In genomic region chr16:89993971-89994370, GRCh38 we compare ENCODE assay signal across 9 cellular contexts. TPM values are rescaled to one million over a fixed set of nuclear protein-coding genes. Genes with fewer than 3 reads are reported as not detected.
DNase-seq lines count a peak whose midpoint lies in the region; ATAC-seq and TF ChIP-seq lines count a peak whose summit lies in the region.
"Had no signal": no experiment of that assay in that cellular context is flagged by ENCODE, and none has a peak within 500 bp of the region (broad histone marks: within the 10 kb centered on the region; RNA-seq: fewer than 3 reads in every experiment).

No MANE protein-coding gene starts in this region.

- ATAC-seq in GM23338 (no peak), HG02588 (IDR thresholded peaks at IDR 0.05; ENCODE audit: unreplicated experiment) (no peak)

- H3K4me1 ChIP-seq in GM23338 (ENCODE audit: insufficient read depth) = no peaks in the 10 kb centered on the region
- H3K4me1 ChIP-seq in OCI-LY3 (ENCODE audit: low read length) = peaks cover 21% of the 10 kb centered on the region
- no peaks in the 10 kb centered on the region for H3K4me1 ChIP-seq in smooth muscle cell (ENCODE audit: low read depth)

- H3F3A ChIP-seq in GM23338 (replicated peaks; ENCODE audit: low read depth) (peaks cover 35% of the 10 kb centered on the region), smooth muscle cell (ENCODE audit: low read depth) (peaks cover 47% of the 10 kb centered on the region)

- H2AFZ ChIP-seq in GM23338 (no peak overlapping the region), OCI-LY3 (ENCODE audit: low read depth, low read length) (no peak overlapping the region), smooth muscle cell (ENCODE audit: low read depth) (no peak overlapping the region)

- H3K27ac Mint-ChIP-seq in GM23338 = peak overlapping the region; percentile 100

- peaks cover 41% of the 10 kb centered on the region for H3K9me3 Mint-ChIP-seq in GM23338

- H3K9ac ChIP-seq in OCI-LY3 (ENCODE audit: low read length) (no peak overlapping the region), smooth muscle cell (ENCODE audit: low read depth) (no peak overlapping the region)

- H3K4me2 ChIP-seq in GM23338 = no peak overlapping the region
- no peak overlapping the region for H3K4me2 ChIP-seq in OCI-LY3 (ENCODE audit: low read length)
- H3K4me2 ChIP-seq in smooth muscle cell = no peak overlapping the region

- peaks cover 9% of the 10 kb centered on the region for H3K9me2 ChIP-seq in GM23338 (ENCODE audit: insufficient read depth)

- peaks cover 59% of the 10 kb centered on the region for H3K27me3 Mint-ChIP-seq in GM23338 (ENCODE audit: insufficient read depth, low read depth, poor library complexity)
- H3K27me3 Mint-ChIP-seq: naive B cell had no signal

- no peak overlapping the region for H3K4me3 ChIP-seq in GM23338
- H3K4me3 ChIP-seq in OCI-LY3 (ENCODE audit: low read length) = no peak overlapping the region
- H3K4me3 ChIP-seq in smooth muscle cell = no peak overlapping the region

- H3K9me3 ChIP-seq in OCI-LY3 (ENCODE audit: insufficient read depth, low read length) = peaks cover 12% of the 10 kb centered on the region
- H3K9me3 ChIP-seq in smooth muscle cell (replicated peaks; ENCODE audit: low read depth) = no peaks in the 10 kb centered on the region

- peaks cover 17% of the 10 kb centered on the region for H3K36me3 ChIP-seq in GM23338 (ENCODE audit: insufficient read depth)
- peaks cover 77% of the 10 kb centered on the region for H3K36me3 ChIP-seq in OCI-LY3 (replicated peaks; ENCODE audit: low read depth, low read length)
- peaks cover 10% of the 10 kb centered on the region for H3K36me3 ChIP-seq in smooth muscle cell (ENCODE audit: low read depth)

- H3K4me3 Mint-ChIP-seq in GM23338 = no peak overlapping the region

- TF ChIP-seq CTCF in GM23338 (conservative IDR thresholded peaks at IDR 0.05; ENCODE audit: low read depth in 2 of 2) = no peak
- TF ChIP-seq CTCF in OCI-LY3 (IDR thresholded peaks at IDR 0.05; ENCODE audit: low read depth, low read length) = no peak
- TF ChIP-seq CTCF in smooth muscle cell (IDR thresholded peaks at IDR 0.05; ENCODE audit: borderline replicate concordance, insufficient read depth, poor library complexity, severe bottlenecking) = no peak

- H3K79me2 ChIP-seq in GM23338 (replicated peaks; ENCODE audit: insufficient read depth) = no peaks in the 10 kb centered on the region
- H3K79me2 ChIP-seq in OCI-LY3 (ENCODE audit: low read length) = no peaks in the 10 kb centered on the region
- H3K79me2 ChIP-seq in smooth muscle cell (ENCODE audit: low read depth) = no peaks in the 10 kb centered on the region

- no peaks in the 10 kb centered on the region for H4K20me1 ChIP-seq in GM23338 (replicated peaks; ENCODE audit: insufficient read depth)
- H4K20me1 ChIP-seq in OCI-LY3 (ENCODE audit: insufficient read depth, low read length) = no peaks in the 10 kb centered on the region
- no peaks in the 10 kb centered on the region for H4K20me1 ChIP-seq in smooth muscle cell (ENCODE audit: low read depth)

- in situ Hi-C loops in G401 (cut with HindIII; ENCODE audit: low sequenced_read_pairs) = no loop called here

- no peaks in the 10 kb centered on the region for H3K4me1 Mint-ChIP-seq in GM23338
- H3K4me1 Mint-ChIP-seq: naive B cell had no signal

- peak overlapping the region; percentile 99 for H3K27ac ChIP-seq in GM23338 (ENCODE audit: low read depth)
- peak overlapping the region; percentile 97 for H3K27ac ChIP-seq in OCI-LY3 (ENCODE audit: low read length)
- peak overlapping the region; percentile 95 for H3K27ac ChIP-seq in smooth muscle cell (ENCODE audit: low read depth)

- WGBS in smooth muscle cell (ENCODE audit: low lambda C conversion rate) = 97% methylated on average over 7 of the region's 7 CpGs

- H3K36me3 Mint-ChIP-seq in GM23338 (ENCODE audit: low read depth) = peaks cover 85% of the 10 kb centered on the region
- H3K36me3 Mint-ChIP-seq: naive B cell had no signal

- H3K27me3 ChIP-seq in GM23338 (ENCODE audit: insufficient read depth) (no peaks in the 10 kb centered on the region), OCI-LY3 (ENCODE audit: low read depth, low read length) (no peaks in the 10 kb centered on the region), smooth muscle cell (ENCODE audit: low read depth) (no peaks in the 10 kb centered on the region)

- DNase-seq in GM23338 (ENCODE audit: low spot score) (no peak), fibroblast of gingiva (ENCODE audit: low read depth) (peak; percentile 63), smooth muscle cell (lab: John Stamatoyannopoulos, UW; ENCODE audit: unreplicated experiment) (no peak), G401 (ENCODE audit: low spot score) (no peak), LoVo (ENCODE audit: low spot score) (no peak)
- DNase-seq: naive B cell, NCI-H2107 had no signal

TF ChIP-seq in GM23338, 12 proteins besides CTCF, POLR2A, EP300 and RAD21 (continues in another document):
- TF ChIP-seq ZNF462 (CRISPR knock-in tag; IDR thresholded peaks at IDR 0.05) (no peak), EZH2phosphoT487 (IDR thresholded peaks at IDR 0.05; ENCODE audit: unreplicated experiment) (no peak), NANOG (IDR thresholded peaks at IDR 0.05; ENCODE audit: borderline replicate concordance) (no peak), ZNF331 (CRISPR knock-in tag; IDR thresholded peaks at IDR 0.05; ENCODE audit: low read depth) (no peak), EZH2 (IDR thresholded peaks at IDR 0.05; ENCODE audit: low read depth, unreplicated experiment) (no peak)

RNA-seq across cellular contexts. Expression of gene DBNDD1, which starts 25.3 kb away (rescaled TPM):
- total RNA-seq in GM23338 (2014; rRNA removed; shearing (Covaris generic)) = 69.2 and 90.8 TPM in 2 replicates
- polyA plus RNA-seq in GM23338 (2016; fragmentation: Nextera tagmentation; extraction: Ambion mirVana) (62.5 and 63.3 TPM in 2 replicates), smooth muscle cell (3.3 and 7.0 TPM in 2 replicates)
- 3.5 and 3.8 TPM in 2 replicates for total RNA-seq in smooth muscle cell
- total RNA-seq in G401 (2014; rRNA removed; shearing (Covaris generic)) = 21.4 and 21.5 TPM in 2 replicates

RNA-seq across cellular contexts. Expression of gene DEF8, which starts 45.4 kb away (rescaled TPM):
- total RNA-seq in GM23338 (2014; rRNA removed; shearing (Covaris generic)) = 83.5 and 89.9 TPM in 2 replicates
- polyA plus RNA-seq in GM23338 (2016; fragmentation: Nextera tagmentation; extraction: Ambion mirVana) (98.9 and 105 TPM in 2 replicates), smooth muscle cell (93.7 and 97.0 TPM in 2 replicates)
- 63.6 and 85.3 TPM in 2 replicates for total RNA-seq in smooth muscle cell
- total RNA-seq in G401 (2014; rRNA removed; shearing (Covaris generic)) = 122 and 167 TPM in 2 replicates
